Comparison of ENCODE assay signal across 1 cellular context in the genomic region with DNA sequence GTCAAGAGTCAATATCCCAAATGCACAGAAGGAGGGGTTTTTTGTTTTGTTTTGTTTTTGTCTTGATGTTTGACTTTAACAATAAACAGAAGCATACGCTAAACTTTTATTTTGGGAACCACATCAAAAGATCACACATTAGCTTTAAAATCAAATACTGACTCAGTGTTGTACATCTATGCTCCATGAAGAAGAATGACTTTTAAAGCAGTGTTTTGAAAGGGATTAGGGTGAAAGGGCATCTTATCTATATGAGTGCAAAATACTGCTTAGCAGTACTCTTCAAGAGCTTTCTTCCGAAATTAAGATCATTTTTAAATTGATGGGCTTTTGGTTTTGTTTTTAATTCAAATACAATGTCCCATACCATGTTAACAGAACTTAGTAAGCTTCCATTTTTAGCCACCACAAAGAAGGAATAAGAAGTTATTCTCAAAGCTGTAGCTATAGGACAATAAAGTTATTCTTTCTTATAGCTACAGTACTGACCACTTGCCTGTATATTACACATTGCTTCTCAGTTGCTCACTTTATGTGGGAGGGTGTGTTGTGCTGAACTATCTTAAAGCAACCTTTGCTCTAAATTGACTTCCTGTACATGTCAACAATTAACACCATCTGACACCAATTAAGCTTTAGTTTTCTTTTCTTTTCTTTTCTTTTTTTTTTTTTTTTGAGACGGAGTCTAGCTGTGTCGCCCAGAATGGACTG.
TF ChIP-seq lines count a peak whose summit lies in the region.

No MANE protein-coding gene starts in this region.

TF ChIP-seq in HepG2, 621 proteins besides CTCF, POLR2A, EP300 and RAD21:
- no peak for TF ChIP-seq TOPORS (CRISPR knock-in tag; IDR thresholded peaks at IDR 0.05)
- TF ChIP-seq PPARG (CRISPR knock-in tag; conservative IDR thresholded peaks at IDR 0.05): 0 out of 2 replicates have a peak, but pooled peaks have one; percentile 37
- TF ChIP-seq ZIK1 (CRISPR knock-in tag; IDR thresholded peaks at IDR 0.05; ENCODE audit: borderline replicate concordance, low read depth): no peak
- TF ChIP-seq ZNF225 (CRISPR knock-in tag; IDR thresholded peaks at IDR 0.05): no peak
- no peak for TF ChIP-seq ZFAT (CRISPR knock-in tag; conservative IDR thresholded peaks at IDR 0.05)
- no peak for TF ChIP-seq ARID2 (CRISPR knock-in tag; IDR thresholded peaks at IDR 0.05; ENCODE audit: borderline replicate concordance)
